In the genomic region with DNA sequence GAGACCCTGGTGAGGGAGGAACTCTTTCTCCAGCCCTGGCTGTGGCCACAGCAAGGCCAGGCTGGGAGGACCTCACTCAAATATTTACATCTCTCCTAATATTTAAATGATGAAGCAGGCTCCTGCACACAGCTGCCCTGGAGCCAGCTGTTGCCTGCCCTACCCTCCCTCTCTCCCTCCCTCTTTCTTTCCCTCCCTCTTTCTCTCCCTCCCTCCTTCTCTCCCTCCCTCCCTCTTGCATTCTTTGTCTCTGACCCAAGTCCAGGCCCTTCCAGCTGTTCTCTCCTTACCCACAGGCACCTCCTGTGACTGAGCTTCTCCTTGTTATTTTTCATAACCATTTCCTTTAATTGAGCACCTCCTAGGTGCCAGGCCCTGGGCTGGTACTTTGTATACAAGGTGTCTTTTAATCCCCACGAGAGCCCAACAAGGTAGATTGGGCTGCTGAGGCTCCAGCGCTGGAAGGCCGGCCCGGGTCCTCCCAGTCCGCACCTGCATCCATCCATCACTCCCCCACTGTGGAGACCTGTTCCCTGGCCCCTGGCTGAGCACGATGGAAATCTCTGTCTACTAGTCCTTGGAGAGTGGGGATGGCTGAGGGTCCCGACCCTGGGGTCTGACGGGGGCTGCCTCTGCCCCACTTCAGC, we compare ENCODE assay signal across 1 cellular context.
TF ChIP-seq lines count a peak whose summit lies in the region.

No MANE protein-coding gene starts in this region.

TF ChIP-seq in HepG2, 621 proteins besides CTCF, POLR2A, EP300 and RAD21 (continued from another document):
- TF ChIP-seq, protein P1, sequence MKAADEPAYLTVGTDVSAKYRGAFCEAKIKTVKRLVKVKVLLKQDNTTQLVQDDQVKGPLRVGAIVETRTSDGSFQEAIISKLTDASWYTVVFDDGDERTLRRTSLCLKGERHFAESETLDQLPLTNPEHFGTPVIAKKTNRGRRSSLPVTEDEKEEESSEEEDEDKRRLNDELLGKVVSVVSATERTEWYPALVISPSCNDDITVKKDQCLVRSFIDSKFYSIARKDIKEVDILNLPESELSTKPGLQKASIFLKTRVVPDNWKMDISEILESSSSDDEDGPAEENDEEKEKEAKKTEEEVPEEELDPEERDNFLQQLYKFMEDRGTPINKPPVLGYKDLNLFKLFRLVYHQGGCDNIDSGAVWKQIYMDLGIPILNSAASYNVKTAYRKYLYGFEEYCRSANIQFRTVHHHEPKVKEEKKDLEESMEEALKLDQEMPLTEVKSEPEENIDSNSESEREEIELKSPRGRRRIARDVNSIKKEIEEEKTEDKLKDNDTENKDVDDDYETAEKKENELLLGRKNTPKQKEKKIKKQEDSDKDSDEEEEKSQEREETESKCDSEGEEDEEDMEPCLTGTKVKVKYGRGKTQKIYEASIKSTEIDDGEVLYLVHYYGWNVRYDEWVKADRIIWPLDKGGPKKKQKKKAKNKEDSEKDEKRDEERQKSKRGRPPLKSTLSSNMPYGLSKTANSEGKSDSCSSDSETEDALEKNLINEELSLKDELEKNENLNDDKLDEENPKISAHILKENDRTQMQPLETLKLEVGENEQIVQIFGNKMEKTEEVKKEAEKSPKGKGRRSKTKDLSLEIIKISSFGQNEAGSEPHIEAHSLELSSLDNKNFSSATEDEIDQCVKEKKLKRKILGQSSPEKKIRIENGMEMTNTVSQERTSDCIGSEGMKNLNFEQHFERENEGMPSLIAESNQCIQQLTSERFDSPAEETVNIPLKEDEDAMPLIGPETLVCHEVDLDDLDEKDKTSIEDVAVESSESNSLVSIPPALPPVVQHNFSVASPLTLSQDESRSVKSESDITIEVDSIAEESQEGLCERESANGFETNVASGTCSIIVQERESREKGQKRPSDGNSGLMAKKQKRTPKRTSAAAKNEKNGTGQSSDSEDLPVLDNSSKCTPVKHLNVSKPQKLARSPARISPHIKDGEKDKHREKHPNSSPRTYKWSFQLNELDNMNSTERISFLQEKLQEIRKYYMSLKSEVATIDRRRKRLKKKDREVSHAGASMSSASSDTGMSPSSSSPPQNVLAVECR (CRISPR knock-in tag; IDR thresholded peaks at IDR 0.05; ENCODE audit: borderline replicate concordance), result 0 out of 2 replicates have a peak, but pooled peaks have one; percentile 8
- TF ChIP-seq NCOA5 (CRISPR knock-in tag; IDR thresholded peaks at IDR 0.05), result no peak
- no peak for TF ChIP-seq ZNF644 (CRISPR knock-in tag; IDR thresholded peaks at IDR 0.05; ENCODE audit: low read depth)
- no peak for TF ChIP-seq HMGA1 (CRISPR knock-in tag; conservative IDR thresholded peaks at IDR 0.05)
- TF ChIP-seq, protein P2, sequence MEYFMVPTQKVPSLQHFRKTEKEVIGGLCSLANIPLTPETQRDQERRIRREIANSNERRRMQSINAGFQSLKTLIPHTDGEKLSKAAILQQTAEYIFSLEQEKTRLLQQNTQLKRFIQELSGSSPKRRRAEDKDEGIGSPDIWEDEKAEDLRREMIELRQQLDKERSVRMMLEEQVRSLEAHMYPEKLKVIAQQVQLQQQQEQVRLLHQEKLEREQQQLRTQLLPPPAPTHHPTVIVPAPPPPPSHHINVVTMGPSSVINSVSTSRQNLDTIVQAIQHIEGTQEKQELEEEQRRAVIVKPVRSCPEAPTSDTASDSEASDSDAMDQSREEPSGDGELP (IDR thresholded peaks at IDR 0.05; ENCODE audit: borderline replicate concordance, low read depth), result peak; percentile 78; the same call in 1 of the 2 replicates
- TF ChIP-seq, protein P3, sequence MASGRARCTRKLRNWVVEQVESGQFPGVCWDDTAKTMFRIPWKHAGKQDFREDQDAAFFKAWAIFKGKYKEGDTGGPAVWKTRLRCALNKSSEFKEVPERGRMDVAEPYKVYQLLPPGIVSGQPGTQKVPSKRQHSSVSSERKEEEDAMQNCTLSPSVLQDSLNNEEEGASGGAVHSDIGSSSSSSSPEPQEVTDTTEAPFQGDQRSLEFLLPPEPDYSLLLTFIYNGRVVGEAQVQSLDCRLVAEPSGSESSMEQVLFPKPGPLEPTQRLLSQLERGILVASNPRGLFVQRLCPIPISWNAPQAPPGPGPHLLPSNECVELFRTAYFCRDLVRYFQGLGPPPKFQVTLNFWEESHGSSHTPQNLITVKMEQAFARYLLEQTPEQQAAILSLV (CRISPR knock-in tag; IDR thresholded peaks at IDR 0.05; ENCODE audit: borderline replicate concordance), result no peak
- TF ChIP-seq NR1H2 (CRISPR knock-in tag; IDR thresholded peaks at IDR 0.05; ENCODE audit: borderline replicate concordance, low read depth), result no peak
- TF ChIP-seq, protein P4, sequence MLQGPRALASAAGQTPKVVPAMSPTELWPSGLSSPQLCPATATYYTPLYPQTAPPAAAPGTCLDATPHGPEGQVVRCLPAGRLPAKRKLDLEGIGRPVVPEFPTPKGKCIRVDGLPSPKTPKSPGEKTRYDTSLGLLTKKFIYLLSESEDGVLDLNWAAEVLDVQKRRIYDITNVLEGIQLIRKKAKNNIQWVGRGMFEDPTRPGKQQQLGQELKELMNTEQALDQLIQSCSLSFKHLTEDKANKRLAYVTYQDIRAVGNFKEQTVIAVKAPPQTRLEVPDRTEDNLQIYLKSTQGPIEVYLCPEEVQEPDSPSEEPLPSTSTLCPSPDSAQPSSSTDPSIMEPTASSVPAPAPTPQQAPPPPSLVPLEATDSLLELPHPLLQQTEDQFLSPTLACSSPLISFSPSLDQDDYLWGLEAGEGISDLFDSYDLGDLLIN (CRISPR knock-in tag; IDR thresholded peaks at IDR 0.05; ENCODE audit: borderline replicate concordance), result no peak
- TF ChIP-seq, protein P5, sequence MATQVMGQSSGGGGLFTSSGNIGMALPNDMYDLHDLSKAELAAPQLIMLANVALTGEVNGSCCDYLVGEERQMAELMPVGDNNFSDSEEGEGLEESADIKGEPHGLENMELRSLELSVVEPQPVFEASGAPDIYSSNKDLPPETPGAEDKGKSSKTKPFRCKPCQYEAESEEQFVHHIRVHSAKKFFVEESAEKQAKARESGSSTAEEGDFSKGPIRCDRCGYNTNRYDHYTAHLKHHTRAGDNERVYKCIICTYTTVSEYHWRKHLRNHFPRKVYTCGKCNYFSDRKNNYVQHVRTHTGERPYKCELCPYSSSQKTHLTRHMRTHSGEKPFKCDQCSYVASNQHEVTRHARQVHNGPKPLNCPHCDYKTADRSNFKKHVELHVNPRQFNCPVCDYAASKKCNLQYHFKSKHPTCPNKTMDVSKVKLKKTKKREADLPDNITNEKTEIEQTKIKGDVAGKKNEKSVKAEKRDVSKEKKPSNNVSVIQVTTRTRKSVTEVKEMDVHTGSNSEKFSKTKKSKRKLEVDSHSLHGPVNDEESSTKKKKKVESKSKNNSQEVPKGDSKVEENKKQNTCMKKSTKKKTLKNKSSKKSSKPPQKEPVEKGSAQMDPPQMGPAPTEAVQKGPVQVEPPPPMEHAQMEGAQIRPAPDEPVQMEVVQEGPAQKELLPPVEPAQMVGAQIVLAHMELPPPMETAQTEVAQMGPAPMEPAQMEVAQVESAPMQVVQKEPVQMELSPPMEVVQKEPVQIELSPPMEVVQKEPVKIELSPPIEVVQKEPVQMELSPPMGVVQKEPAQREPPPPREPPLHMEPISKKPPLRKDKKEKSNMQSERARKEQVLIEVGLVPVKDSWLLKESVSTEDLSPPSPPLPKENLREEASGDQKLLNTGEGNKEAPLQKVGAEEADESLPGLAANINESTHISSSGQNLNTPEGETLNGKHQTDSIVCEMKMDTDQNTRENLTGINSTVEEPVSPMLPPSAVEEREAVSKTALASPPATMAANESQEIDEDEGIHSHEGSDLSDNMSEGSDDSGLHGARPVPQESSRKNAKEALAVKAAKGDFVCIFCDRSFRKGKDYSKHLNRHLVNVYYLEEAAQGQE (IDR thresholded peaks at IDR 0.05; ENCODE audit: borderline replicate concordance in 1 of 2, low read depth in 1 of 2, low read length in 2 of 2), result no peak
- no peak for TF ChIP-seq ZFP36L2 (CRISPR knock-in tag; IDR thresholded peaks at IDR 0.05)
- TF ChIP-seq ZNF550 (CRISPR knock-in tag; IDR thresholded peaks at IDR 0.05; ENCODE audit: borderline replicate concordance), result no peak
- no peak for TF ChIP-seq ELF4 (CRISPR knock-in tag; IDR thresholded peaks at IDR 0.05; ENCODE audit: borderline replicate concordance)
- TF ChIP-seq ZNF563 (CRISPR knock-in tag; IDR thresholded peaks at IDR 0.05), result peak; percentile 4; the same call in 1 of the 2 replicates
- no peak for TF ChIP-seq ZKSCAN1 (IDR thresholded peaks at IDR 0.05; ENCODE audit: low read length)
- TF ChIP-seq ZSCAN29 (CRISPR knock-in tag; conservative IDR thresholded peaks at IDR 0.05), result no peak
- no peak for TF ChIP-seq PTBP1 (IDR thresholded peaks at IDR 0.05; ENCODE audit: low read depth, low read length, poor library complexity, severe bottlenecking)
- TF ChIP-seq, protein P6, sequence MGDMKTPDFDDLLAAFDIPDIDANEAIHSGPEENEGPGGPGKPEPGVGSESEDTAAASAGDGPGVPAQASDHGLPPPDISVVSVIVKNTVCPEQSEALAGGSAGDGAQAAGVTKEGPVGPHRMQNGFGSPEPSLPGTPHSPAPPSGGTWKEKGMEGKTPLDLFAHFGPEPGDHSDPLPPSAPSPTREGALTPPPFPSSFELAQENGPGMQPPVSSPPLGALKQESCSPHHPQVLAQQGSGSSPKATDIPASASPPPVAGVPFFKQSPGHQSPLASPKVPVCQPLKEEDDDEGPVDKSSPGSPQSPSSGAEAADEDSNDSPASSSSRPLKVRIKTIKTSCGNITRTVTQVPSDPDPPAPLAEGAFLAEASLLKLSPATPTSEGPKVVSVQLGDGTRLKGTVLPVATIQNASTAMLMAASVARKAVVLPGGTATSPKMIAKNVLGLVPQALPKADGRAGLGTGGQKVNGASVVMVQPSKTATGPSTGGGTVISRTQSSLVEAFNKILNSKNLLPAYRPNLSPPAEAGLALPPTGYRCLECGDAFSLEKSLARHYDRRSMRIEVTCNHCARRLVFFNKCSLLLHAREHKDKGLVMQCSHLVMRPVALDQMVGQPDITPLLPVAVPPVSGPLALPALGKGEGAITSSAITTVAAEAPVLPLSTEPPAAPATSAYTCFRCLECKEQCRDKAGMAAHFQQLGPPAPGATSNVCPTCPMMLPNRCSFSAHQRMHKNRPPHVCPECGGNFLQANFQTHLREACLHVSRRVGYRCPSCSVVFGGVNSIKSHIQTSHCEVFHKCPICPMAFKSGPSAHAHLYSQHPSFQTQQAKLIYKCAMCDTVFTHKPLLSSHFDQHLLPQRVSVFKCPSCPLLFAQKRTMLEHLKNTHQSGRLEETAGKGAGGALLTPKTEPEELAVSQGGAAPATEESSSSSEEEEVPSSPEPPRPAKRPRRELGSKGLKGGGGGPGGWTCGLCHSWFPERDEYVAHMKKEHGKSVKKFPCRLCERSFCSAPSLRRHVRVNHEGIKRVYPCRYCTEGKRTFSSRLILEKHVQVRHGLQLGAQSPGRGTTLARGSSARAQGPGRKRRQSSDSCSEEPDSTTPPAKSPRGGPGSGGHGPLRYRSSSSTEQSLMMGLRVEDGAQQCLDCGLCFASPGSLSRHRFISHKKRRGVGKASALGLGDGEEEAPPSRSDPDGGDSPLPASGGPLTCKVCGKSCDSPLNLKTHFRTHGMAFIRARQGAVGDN (CRISPR knock-in tag; IDR thresholded peaks at IDR 0.05), result no peak
- no peak for TF ChIP-seq ZMYM3 (CRISPR knock-in tag; IDR thresholded peaks at IDR 0.05)
- TF ChIP-seq, protein P7, sequence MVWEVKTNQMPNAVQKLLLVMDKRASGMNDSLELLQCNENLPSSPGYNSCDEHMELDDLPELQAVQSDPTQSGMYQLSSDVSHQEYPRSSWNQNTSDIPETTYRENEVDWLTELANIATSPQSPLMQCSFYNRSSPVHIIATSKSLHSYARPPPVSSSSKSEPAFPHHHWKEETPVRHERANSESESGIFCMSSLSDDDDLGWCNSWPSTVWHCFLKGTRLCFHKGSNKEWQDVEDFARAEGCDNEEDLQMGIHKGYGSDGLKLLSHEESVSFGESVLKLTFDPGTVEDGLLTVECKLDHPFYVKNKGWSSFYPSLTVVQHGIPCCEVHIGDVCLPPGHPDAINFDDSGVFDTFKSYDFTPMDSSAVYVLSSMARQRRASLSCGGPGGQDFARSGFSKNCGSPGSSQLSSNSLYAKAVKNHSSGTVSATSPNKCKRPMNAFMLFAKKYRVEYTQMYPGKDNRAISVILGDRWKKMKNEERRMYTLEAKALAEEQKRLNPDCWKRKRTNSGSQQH (CRISPR knock-in tag; IDR thresholded peaks at IDR 0.05; ENCODE audit: low read depth), result no peak
- TF ChIP-seq ESRRA (CRISPR knock-in tag; IDR thresholded peaks at IDR 0.05; ENCODE audit: low read depth), result no peak
